27 cellular contexts compared by ENCODE assay signal in genomic region chr11:66847461-66848232, GRCh38. TPM values are rescaled to one million over a fixed set of nuclear protein-coding genes. Genes with fewer than 3 reads are reported as not detected.
A peak's percentile ranks its signal among the peaks of the same experiment; 100 is the strongest.
DNase-seq lines count a peak whose midpoint lies in the region; ATAC-seq, FAIRE-seq and TF ChIP-seq lines count a peak whose summit lies in the region.
"Had no signal": no experiment of that assay in that cellular context is flagged by ENCODE, and none has a peak within 500 bp of the region (broad histone marks: within the 10 kb centered on the region; RNA-seq: fewer than 3 reads in every experiment).

No MANE protein-coding gene starts in this region.

- H3K36me3 ChIP-seq in endodermal cell (ENCODE audit: control insufficient read depth, insufficient read depth, low read length): peaks cover 25% of the 10 kb centered on the region

- TF ChIP-seq CTCF in endodermal cell (conservative IDR thresholded peaks at IDR 0.05): no peak

- no peaks in the 10 kb centered on the region for H3K9me3 Mint-ChIP-seq in endodermal cell
- H3K9me3 Mint-ChIP-seq: activated naive CD4-positive, alpha-beta T cell treated with anti-CD3 and anti-CD28 coated beads, Interleukin-2, amount 50 U/mL, for 72 hours; memory B cell; stimulated activated naive CD8-positive, alpha-beta T cell treated with anti-CD3 and anti-CD28 coated beads, Interleukin-15, amount 100 ng/mL, for 72 hours had no signal

- ATAC-seq in sciatic nerve (no peak), GM19035 (IDR thresholded peaks at IDR 0.05; ENCODE audit: unreplicated experiment) (no peak), HG02798 (IDR thresholded peaks at IDR 0.05; ENCODE audit: poor library complexity, unreplicated experiment) (no peak)
- ATAC-seq: activated naive CD4-positive, alpha-beta T cell treated with anti-CD3 and anti-CD28 coated beads, Interleukin-2, amount 50 U/mL, for 72 hours; left colon; stimulated activated naive CD8-positive, alpha-beta T cell treated with anti-CD3 and anti-CD28 coated beads, Interleukin-15, amount 100 ng/mL, for 72 hours had no signal

- peaks cover 14% of the 10 kb centered on the region for H3K36me3 Mint-ChIP-seq in endodermal cell (ENCODE audit: low read depth)
- H3K36me3 Mint-ChIP-seq: memory B cell had no signal

- no peaks in the 10 kb centered on the region for H3K27me3 ChIP-seq in endodermal cell (ENCODE audit: control insufficient read depth, insufficient read depth, low read length, poor library complexity, severe bottlenecking)
- H3K27me3 ChIP-seq: ascending aorta, neutrophil, SJSA1, tibial nerve had no signal

- H3K4me1 Mint-ChIP-seq in endodermal cell: peaks cover 10% of the 10 kb centered on the region

- no peak overlapping the region for H3K4me3 Mint-ChIP-seq in endodermal cell
- H3K4me3 Mint-ChIP-seq: memory B cell; stimulated activated naive CD8-positive, alpha-beta T cell treated with anti-CD3 and anti-CD28 coated beads, Interleukin-15, amount 100 ng/mL, for 72 hours had no signal

- DNase-seq in GM12891 (ENCODE audit: insufficient read length, low spot score): no peak
- DNase-seq in HuH-7.5 (ENCODE audit: low spot score): peak; percentile 64
- peak; percentile 45 for DNase-seq in endodermal cell
- peak; percentile 49 for DNase-seq in sciatic nerve (ENCODE audit: low spot score)
- DNase-seq in activated gamma-delta T cell treated with Interleukin-2 at 50 U/mL for 16 hours: no peak
- DNase-seq: C1 segment of cervical spinal cord; DMS79; GDM1; left colon; NCI-H1417 treated with DMSO at 0.1 percent for 48 hours; NCI-H2081; NCI-H345; NCI-H748 treated with DMSO at 0.1 percent for 48 hours; stimulated activated CD8-positive, alpha-beta memory T cell treated with anti-CD3 and anti-CD28 coated beads, Interleukin-4, amount 100 ng/mL, for 48 hours; stimulated activated naive CD8-positive, alpha-beta T cell treated with anti-CD3 and anti-CD28 coated beads, Interleukin-15, amount 100 ng/mL, for 72 hours had no signal

- no peak overlapping the region for H3K9ac ChIP-seq in endodermal cell (ENCODE audit: extremely low read depth, low read length, poor library complexity, severe bottlenecking)

- no peaks in the 10 kb centered on the region for H3K27me3 Mint-ChIP-seq in endodermal cell (ENCODE audit: insufficient read depth)
- H3K27me3 Mint-ChIP-seq: memory B cell; stimulated activated naive CD8-positive, alpha-beta T cell treated with anti-CD3 and anti-CD28 coated beads, Interleukin-15, amount 100 ng/mL, for 72 hours had no signal

- 90 to 92% methylated on average over 7 to 14 of the region's 14 CpGs for WGBS in endodermal cell (ENCODE audit: insufficient coverage in 1 of 2, insufficient read length in 1 of 2), 2 experiments

- H3K4me1 ChIP-seq in endodermal cell (ENCODE audit: control insufficient read depth, insufficient read depth, low read length): peaks cover 8% of the 10 kb centered on the region

- H3K9me3 ChIP-seq in endodermal cell (ENCODE audit: control insufficient read depth, low read length): no peaks in the 10 kb centered on the region
- H3K9me3 ChIP-seq: ascending aorta, Caco-2, neutrophil, SJSA1, tibial nerve had no signal

- no peak overlapping the region for H3K4me3 ChIP-seq in endodermal cell (ENCODE audit: low read length)
- H3K4me3 ChIP-seq: ascending aorta, SJSA1, skin epidermis, tibial nerve had no signal

- no peak overlapping the region for H3K27ac ChIP-seq in endodermal cell (ENCODE audit: low read depth, low read length)
- H3K27ac ChIP-seq: ascending aorta, neutrophil, SJSA1, skin epidermis, tibial nerve had no signal

- TF ChIP-seq POLR2A in GM12891 (IDR thresholded peaks at IDR 0.05; ENCODE audit: low read depth, low read length): no peak

- no peak for FAIRE-seq in GM12891 (lab: Jason Lieb, UNC)
- FAIRE-seq: frontal cortex, HTR-8/SVneo had no signal

- intact Hi-C loops in sciatic nerve (cut with DNase I): no loop called here

- H3K27ac Mint-ChIP-seq in endodermal cell: no peak overlapping the region
- H3K27ac Mint-ChIP-seq: activated naive CD4-positive, alpha-beta T cell treated with anti-CD3 and anti-CD28 coated beads, Interleukin-2, amount 50 U/mL, for 72 hours; memory B cell had no signal

TF ChIP-seq in GM12891, 5 proteins besides CTCF, POLR2A, EP300 and RAD21:
- TF ChIP-seq POLR2AphosphoS5 (IDR thresholded peaks at IDR 0.05; ENCODE audit: low read depth, low read length): peak; percentile 41; the same call in 1 of the 2 replicates
- no peak for TF ChIP-seq TAF1 (IDR thresholded peaks at IDR 0.05; ENCODE audit: low read depth, low read length)

RNA-seq across cellular contexts. Expression of gene RCE1, which starts 4.4 kb away (rescaled TPM):
- 14.1 TPM for polyA plus RNA-seq in GM12891 (2012; ENCODE audit: low read depth, missing spikeins)
- total RNA-seq in endodermal cell (10 to 100 TPM; 34.5 to 37.5 TPM), sciatic nerve (16.6 TPM)
- 21.4 TPM for polyA plus RNA-seq in endodermal cell (2013, experiment 1 of 2)
- 21.2 TPM for polyA plus RNA-seq in endodermal cell (2013, experiment 2 of 2)

RNA-seq across cellular contexts. Expression of gene LRFN4, which starts 9.2 kb away (rescaled TPM):
- polyA plus RNA-seq in GM12891 (2012; ENCODE audit: low read depth, missing spikeins): 4.7 TPM
- total RNA-seq in endodermal cell: 10 to 100 TPM; 23.2 to 26.2 TPM
- 27.8 TPM for polyA plus RNA-seq in endodermal cell (2013, experiment 1 of 2)
- polyA plus RNA-seq in endodermal cell (2013, experiment 2 of 2): 24.3 TPM
- total RNA-seq in sciatic nerve: 14.5 TPM

Comparison
In these comparisons a context has a peak if more than half of its experiments do, and no peak if none do; other contexts are left out.
1. DNase-seq: peak in HuH-7.5 (single experiment), endodermal cell (single experiment) and sciatic nerve (single experiment); none in GM12891 (single experiment) and activated gamma-delta T cell treated with Interleukin-2 at 50 U/mL for 16 hours (single experiment).